ENCODE assay signal across 8 cellular contexts in the genomic region with DNA sequence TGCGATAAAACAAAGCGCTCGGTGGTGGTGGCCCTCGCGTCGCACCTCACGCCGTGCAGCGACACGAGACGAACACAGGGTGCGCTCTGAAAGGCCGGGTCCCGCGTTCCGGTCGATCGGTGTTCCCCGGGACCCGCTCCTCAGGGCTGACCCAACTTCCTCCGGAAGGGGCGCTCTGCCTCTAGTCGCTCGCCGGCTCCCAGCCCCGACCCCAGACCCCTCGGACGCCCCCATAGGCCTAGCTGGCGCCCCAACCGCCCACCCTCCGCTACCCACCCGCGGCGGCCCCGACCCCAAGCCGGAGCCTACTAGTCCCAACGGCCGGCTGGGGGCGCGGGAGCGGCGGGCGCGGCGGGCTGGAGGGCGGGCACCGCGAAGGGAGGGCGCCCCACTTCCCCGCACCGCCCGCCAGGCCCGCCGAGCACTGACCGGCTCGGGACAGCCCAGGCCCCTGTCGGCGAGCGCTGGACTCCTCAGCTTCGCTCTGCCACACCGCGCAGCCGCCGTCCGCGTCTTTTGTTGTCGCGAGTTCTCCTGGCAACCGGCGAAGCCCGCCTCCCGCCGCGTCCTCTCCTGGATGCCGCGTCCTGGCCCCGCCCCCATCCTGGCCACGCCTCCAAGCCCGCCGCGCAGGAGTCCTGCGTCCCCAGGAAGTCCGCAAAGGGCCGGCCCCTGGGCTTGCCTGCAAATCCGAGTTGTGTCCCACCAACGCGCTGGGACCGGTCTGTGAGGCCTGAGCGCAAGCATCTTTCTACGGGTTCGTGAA. TPM values are rescaled to one million over a fixed set of nuclear protein-coding genes. Genes with fewer than 3 reads are reported as not detected.
DNase-seq lines count a peak whose midpoint lies in the region; ATAC-seq and TF ChIP-seq lines count a peak whose summit lies in the region.

A gene with protein sequence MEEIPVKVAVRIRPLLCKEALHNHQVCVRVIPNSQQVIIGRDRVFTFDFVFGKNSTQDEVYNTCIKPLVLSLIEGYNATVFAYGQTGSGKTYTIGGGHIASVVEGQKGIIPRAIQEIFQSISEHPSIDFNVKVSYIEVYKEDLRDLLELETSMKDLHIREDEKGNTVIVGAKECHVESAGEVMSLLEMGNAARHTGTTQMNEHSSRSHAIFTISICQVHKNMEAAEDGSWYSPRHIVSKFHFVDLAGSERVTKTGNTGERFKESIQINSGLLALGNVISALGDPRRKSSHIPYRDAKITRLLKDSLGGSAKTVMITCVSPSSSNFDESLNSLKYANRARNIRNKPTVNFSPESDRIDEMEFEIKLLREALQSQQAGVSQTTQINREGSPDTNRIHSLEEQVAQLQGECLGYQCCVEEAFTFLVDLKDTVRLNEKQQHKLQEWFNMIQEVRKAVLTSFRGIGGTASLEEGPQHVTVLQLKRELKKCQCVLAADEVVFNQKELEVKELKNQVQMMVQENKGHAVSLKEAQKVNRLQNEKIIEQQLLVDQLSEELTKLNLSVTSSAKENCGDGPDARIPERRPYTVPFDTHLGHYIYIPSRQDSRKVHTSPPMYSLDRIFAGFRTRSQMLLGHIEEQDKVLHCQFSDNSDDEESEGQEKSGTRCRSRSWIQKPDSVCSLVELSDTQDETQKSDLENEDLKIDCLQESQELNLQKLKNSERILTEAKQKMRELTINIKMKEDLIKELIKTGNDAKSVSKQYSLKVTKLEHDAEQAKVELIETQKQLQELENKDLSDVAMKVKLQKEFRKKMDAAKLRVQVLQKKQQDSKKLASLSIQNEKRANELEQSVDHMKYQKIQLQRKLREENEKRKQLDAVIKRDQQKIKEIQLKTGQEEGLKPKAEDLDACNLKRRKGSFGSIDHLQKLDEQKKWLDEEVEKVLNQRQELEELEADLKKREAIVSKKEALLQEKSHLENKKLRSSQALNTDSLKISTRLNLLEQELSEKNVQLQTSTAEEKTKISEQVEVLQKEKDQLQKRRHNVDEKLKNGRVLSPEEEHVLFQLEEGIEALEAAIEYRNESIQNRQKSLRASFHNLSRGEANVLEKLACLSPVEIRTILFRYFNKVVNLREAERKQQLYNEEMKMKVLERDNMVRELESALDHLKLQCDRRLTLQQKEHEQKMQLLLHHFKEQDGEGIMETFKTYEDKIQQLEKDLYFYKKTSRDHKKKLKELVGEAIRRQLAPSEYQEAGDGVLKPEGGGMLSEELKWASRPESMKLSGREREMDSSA (N-terminal part only) (minus strand): TSS at position 491 of the 766 bp plus-strand sequence. CDS start 5,841 bp downstream, outside the sequence.

- no peaks in the 10 kb centered on the region for H3K79me2 ChIP-seq in osteoblast (ENCODE audit: insufficient read depth, low read length)

- TF ChIP-seq CTCF in GM12864 (IDR thresholded peaks at IDR 0.05; ENCODE audit: low read depth, low read length, missing control alignments) = peak; percentile 31
- TF ChIP-seq CTCF in glutamatergic neuron (IDR thresholded peaks at IDR 0.05; ENCODE audit: partially characterized antibody, unreplicated experiment) = peak; percentile 72
- TF ChIP-seq CTCF in osteoblast (IDR thresholded peaks at IDR 0.05; ENCODE audit: extremely low read depth, low read depth, low read length) = peak; percentile 20
- peak; percentile 43 for TF ChIP-seq CTCF in thoracic aorta (IDR thresholded peaks at IDR 0.05)

- H3K9me3 Mint-ChIP-seq in activated naive CD8-positive, alpha-beta T cell (ENCODE audit: low read depth) = no peaks in the 10 kb centered on the region
- peaks cover 4% of the 10 kb centered on the region for H3K9me3 Mint-ChIP-seq in glutamatergic neuron (ENCODE audit: unreplicated experiment)

- H3K36me3 Mint-ChIP-seq in activated naive CD8-positive, alpha-beta T cell = peaks cover 2% of the 10 kb centered on the region
- no peaks in the 10 kb centered on the region for H3K36me3 Mint-ChIP-seq in glutamatergic neuron (ENCODE audit: unreplicated experiment)

- H3K27me3 ChIP-seq in osteoblast (ENCODE audit: insufficient read depth, low read length) (no peaks in the 10 kb centered on the region), thoracic aorta (replicated peaks; ENCODE audit: insufficient read depth) (no peaks in the 10 kb centered on the region)

- no peaks in the 10 kb centered on the region for H4K20me1 ChIP-seq in osteoblast (ENCODE audit: insufficient read depth, low read length)

- peak within 1 kb of the TSS; percentile 94 for H2AFZ ChIP-seq in osteoblast (ENCODE audit: low read length)

- DNase-seq in GM12864 (ENCODE audit: low read depth) = peak; percentile 86
- peak; percentile 93 for DNase-seq in NCI-H1092 treated with DMSO at 0.1 percent for 48 hours (lab: John Stamatoyannopoulos, UW)
- DNase-seq in glutamatergic neuron = peak; percentile 100
- peak; percentile 99 for DNase-seq in osteoblast (ENCODE audit: insufficient read length, low spot score, missing footprints)
- DNase-seq in thoracic aorta (ENCODE audit: low spot score) = peak; percentile 96

- peak within 1 kb of the TSS; percentile 92 for H3K4me2 ChIP-seq in osteoblast (ENCODE audit: insufficient read depth, low read length)

- peak within 1 kb of the TSS; percentile 88 for H3K27ac Mint-ChIP-seq in activated naive CD8-positive, alpha-beta T cell
- peak within 1 kb of the TSS; percentile 93 for H3K27ac Mint-ChIP-seq in glutamatergic neuron (ENCODE audit: unreplicated experiment)

- peak within 1 kb of the TSS; percentile 66 for H3K4me3 ChIP-seq in GM12864 (ENCODE audit: low read depth, low read length)
- H3K4me3 ChIP-seq in osteoblast (ENCODE audit: insufficient read depth, low read length) = peak within 1 kb of the TSS; percentile 82
- H3K4me3 ChIP-seq in thoracic aorta = peak within 1 kb of the TSS; percentile 98

- peak; percentile 95 for ATAC-seq in HG02623 (IDR thresholded peaks at IDR 0.05; ENCODE audit: unreplicated experiment)
- peak; percentile 97 for ATAC-seq in SK-N-SH treated with all-trans-retinoic acid at 6 μM for 48 hours
- peak; percentile 91 for ATAC-seq in thoracic aorta (ENCODE audit: insufficient number of reproducible peaks, low FRiP score, low read depth)

- no peaks in the 10 kb centered on the region for H3K27me3 Mint-ChIP-seq in activated naive CD8-positive, alpha-beta T cell
- peaks cover 4% of the 10 kb centered on the region for H3K27me3 Mint-ChIP-seq in glutamatergic neuron (ENCODE audit: unreplicated experiment)

- H3K4me3 Mint-ChIP-seq in activated naive CD8-positive, alpha-beta T cell = peak within 1 kb of the TSS; percentile 87
- peak within 1 kb of the TSS; percentile 92 for H3K4me3 Mint-ChIP-seq in glutamatergic neuron (ENCODE audit: unreplicated experiment)

- H3K27ac ChIP-seq in osteoblast (ENCODE audit: low read depth, low read length) (peak within 1 kb of the TSS; percentile 75), thoracic aorta (peak within 1 kb of the TSS; percentile 87 to 96)

- no peaks in the 10 kb centered on the region for H3K9me3 ChIP-seq in osteoblast (ENCODE audit: low read depth, low read length)
- no peaks in the 10 kb centered on the region for H3K9me3 ChIP-seq in thoracic aorta

- H3K4me1 ChIP-seq in osteoblast (ENCODE audit: insufficient read depth, low read length) (peaks cover 12% of the 10 kb centered on the region), thoracic aorta (ENCODE audit: control insufficient read depth in 1 of 2, low read depth in 2 of 2) (peaks cover 0 to 8% of the 10 kb centered on the region in 2 donors)

- H3K36me3 ChIP-seq in osteoblast (ENCODE audit: insufficient read depth, low read length) = no peaks in the 10 kb centered on the region
- no peaks in the 10 kb centered on the region for H3K36me3 ChIP-seq in thoracic aorta

- peaks cover 16% of the 10 kb centered on the region for H3K4me1 Mint-ChIP-seq in activated naive CD8-positive, alpha-beta T cell (ENCODE audit: low read depth)
- peaks cover 6% of the 10 kb centered on the region for H3K4me1 Mint-ChIP-seq in glutamatergic neuron (ENCODE audit: low read depth, unreplicated experiment)

TF ChIP-seq in SK-N-SH treated with all-trans-retinoic acid at 6 μM for 48 hours, 23 proteins besides CTCF, POLR2A, EP300 and RAD21 (continues in another document):
- TF ChIP-seq, protein P1, sequence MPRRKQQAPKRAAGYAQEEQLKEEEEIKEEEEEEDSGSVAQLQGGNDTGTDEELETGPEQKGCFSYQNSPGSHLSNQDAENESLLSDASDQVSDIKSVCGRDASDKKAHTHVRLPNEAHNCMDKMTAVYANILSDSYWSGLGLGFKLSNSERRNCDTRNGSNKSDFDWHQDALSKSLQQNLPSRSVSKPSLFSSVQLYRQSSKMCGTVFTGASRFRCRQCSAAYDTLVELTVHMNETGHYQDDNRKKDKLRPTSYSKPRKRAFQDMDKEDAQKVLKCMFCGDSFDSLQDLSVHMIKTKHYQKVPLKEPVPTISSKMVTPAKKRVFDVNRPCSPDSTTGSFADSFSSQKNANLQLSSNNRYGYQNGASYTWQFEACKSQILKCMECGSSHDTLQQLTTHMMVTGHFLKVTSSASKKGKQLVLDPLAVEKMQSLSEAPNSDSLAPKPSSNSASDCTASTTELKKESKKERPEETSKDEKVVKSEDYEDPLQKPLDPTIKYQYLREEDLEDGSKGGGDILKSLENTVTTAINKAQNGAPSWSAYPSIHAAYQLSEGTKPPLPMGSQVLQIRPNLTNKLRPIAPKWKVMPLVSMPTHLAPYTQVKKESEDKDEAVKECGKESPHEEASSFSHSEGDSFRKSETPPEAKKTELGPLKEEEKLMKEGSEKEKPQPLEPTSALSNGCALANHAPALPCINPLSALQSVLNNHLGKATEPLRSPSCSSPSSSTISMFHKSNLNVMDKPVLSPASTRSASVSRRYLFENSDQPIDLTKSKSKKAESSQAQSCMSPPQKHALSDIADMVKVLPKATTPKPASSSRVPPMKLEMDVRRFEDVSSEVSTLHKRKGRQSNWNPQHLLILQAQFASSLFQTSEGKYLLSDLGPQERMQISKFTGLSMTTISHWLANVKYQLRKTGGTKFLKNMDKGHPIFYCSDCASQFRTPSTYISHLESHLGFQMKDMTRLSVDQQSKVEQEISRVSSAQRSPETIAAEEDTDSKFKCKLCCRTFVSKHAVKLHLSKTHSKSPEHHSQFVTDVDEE (CRISPR knock-in tag; IDR thresholded peaks at IDR 0.05) = 0 out of 2 replicates have a peak, but pooled peaks have one; percentile 43
- TF ChIP-seq ARNTL (CRISPR knock-in tag; IDR thresholded peaks at IDR 0.05; ENCODE audit: borderline replicate concordance, low read depth) = no peak
- TF ChIP-seq ZFP30 (CRISPR knock-in tag; IDR thresholded peaks at IDR 0.05) = peak; percentile 26

RNA-seq across cellular contexts. Expression of the gene that starts here (rescaled TPM):
- total RNA-seq in glutamatergic neuron (ENCODE audit: unreplicated experiment) = 4.2 TPM
- 6.2 TPM in 2 replicates for total RNA-seq in osteoblast
- total RNA-seq in thoracic aorta = 1 to 10 TPM; 2.3 to 4.3 TPM

Comparison
In these comparisons a context has a peak if more than half of its experiments do, and no peak if none do; other contexts are left out.
1. Peak in every context shown above with its lines: DNase-seq, ATAC-seq, H3K4me3 ChIP-seq and H3K27ac ChIP-seq.
2. CTCF ChIP-seq: peak in every context shown above with its lines; median percentile 72 in glutamatergic neuron; 43 in thoracic aorta; 31 in GM12864; 20 in osteoblast.